In the genomic region with DNA sequence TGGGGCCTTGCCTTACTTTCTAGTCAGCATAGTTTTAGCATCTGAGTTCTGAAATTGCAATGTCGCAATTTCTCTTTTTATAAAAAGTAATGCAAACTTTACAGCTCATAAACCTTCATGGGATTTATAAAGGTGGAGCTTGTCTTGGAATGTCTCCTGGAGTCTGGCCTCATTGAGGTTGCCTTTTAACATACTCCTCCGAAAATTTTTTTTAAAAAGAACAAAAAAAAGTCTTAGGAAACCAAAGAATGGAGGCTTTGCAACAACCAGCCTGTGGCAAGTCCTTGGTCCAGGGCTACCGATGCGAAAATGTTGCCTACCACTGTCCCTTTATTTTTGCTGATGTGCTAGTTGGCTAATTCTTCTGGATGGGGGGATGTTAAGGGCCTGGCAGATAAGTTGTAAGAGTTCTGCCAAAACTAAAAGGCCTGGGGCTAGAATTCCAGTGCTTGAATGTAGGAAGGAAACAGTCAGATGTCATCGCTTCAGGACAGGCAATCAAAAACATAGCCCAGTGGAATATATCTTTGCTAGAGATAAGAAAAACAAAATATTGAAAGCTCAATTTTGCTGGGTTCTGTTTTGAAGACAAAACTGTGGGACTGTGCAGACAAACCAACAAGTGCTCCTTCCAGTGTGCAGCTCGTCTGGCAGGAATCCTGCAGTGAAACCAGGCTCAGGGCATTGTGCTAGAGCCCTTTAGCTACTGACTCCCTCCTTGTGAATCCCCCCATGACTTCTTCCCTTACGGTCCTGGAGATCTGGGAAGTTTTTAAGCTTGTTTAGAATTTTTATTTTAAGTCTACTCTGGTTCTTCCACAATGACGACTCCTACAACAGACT, we compare ENCODE assay signal across 24 cellular contexts.
DNase-seq lines count a peak whose midpoint lies in the region; ATAC-seq and TF ChIP-seq lines count a peak whose summit lies in the region.
"Had no signal": no experiment of that assay in that cellular context is flagged by ENCODE, and none has a peak within 500 bp of the region (broad histone marks: within the 10 kb centered on the region; RNA-seq: fewer than 3 reads in every experiment).

No MANE protein-coding gene starts in this region.

- no peak overlapping the region for H3K4me3 ChIP-seq in left ventricle myocardium inferior
- no peak overlapping the region for H3K4me3 ChIP-seq in cardiac fibroblast (replicated peaks in 1 of 2; ENCODE audit: low read depth in 2 of 2, low read length in 2 of 2)
- no peak overlapping the region for H3K4me3 ChIP-seq in right lobe of liver
- H3K4me3 ChIP-seq in vagina, result no peak overlapping the region
- H3K4me3 ChIP-seq: BLaER1 treated with 17β-estradiol and CSF1 and Interleukin-3, amounts not matched to agents 10 nM and 100 nM; MG63; SJSA1 had no signal

- H3K27me3 ChIP-seq in left ventricle myocardium inferior (ENCODE audit: low read depth) (peaks cover 6% of the 10 kb centered on the region), right lobe of liver (no peaks in the 10 kb centered on the region), vagina (no peaks in the 10 kb centered on the region)
- H3K27me3 ChIP-seq: BLaER1 treated with 17β-estradiol and CSF1 and Interleukin-3, amounts not matched to agents 10 nM and 100 nM; MG63; SJSA1 had no signal

- no peak overlapping the region for H3K27ac ChIP-seq in left ventricle myocardium inferior (replicated peaks)
- no peak overlapping the region for H3K27ac ChIP-seq in right lobe of liver
- peak overlapping the region; percentile 42 for H3K27ac ChIP-seq in vagina
- H3K27ac ChIP-seq: BLaER1 treated with 17β-estradiol and CSF1 and Interleukin-3, amounts not matched to agents 10 nM and 100 nM; SJSA1; VCaP had no signal

- TF ChIP-seq CTCF in left ventricle myocardium inferior (IDR thresholded peaks at IDR 0.05; ENCODE audit: borderline replicate concordance), result no peak
- no peak for TF ChIP-seq CTCF in cardiac fibroblast (IDR thresholded peaks at IDR 0.05; ENCODE audit: low read depth, low read length)
- TF ChIP-seq CTCF in right lobe of liver (IDR thresholded peaks at IDR 0.05), result no peak
- TF ChIP-seq CTCF in vagina (IDR thresholded peaks at IDR 0.05), result no peak

- H3K36me3 ChIP-seq in left ventricle myocardium inferior, result no peaks in the 10 kb centered on the region
- H3K36me3 ChIP-seq in right lobe of liver, result no peaks in the 10 kb centered on the region
- no peaks in the 10 kb centered on the region for H3K36me3 ChIP-seq in vagina
- H3K36me3 ChIP-seq: BLaER1 treated with 17β-estradiol and CSF1 and Interleukin-3, amounts not matched to agents 10 nM and 100 nM; SJSA1 had no signal

- WGBS in right lobe of liver (ENCODE audit: insufficient coverage, low coverage, low lambda C conversion rate, missing lambda C conversion rate), result 68% methylated on average over 8 of the region's 8 CpGs

- H3K27me3 Mint-ChIP-seq in natural killer cell treated with Interleukin-12 subunit alpha and Interleukin-12 subunit beta and Interleukin-15 and Interleukin-18, amount 100 ng/mL, for 72 hours, result no peaks in the 10 kb centered on the region
- H3K27me3 Mint-ChIP-seq: activated naive CD8-positive, alpha-beta T cell treated with anti-CD3 and anti-CD28 coated beads, Interleukin-2, amount 50 U/mL, for 24 hours; IgD-negative memory B cell had no signal

- peak; percentile 68 to 69 for ATAC-seq in left cardiac atrium
- peak in 3 of 4 donors; percentile 19 to 51 (median 26) for ATAC-seq in right lobe of liver
- no peak for ATAC-seq in natural killer cell treated with Interleukin-12 subunit alpha and Interleukin-12 subunit beta and Interleukin-15 and Interleukin-18, amount 100 ng/mL, for 72 hours
- no peak for ATAC-seq in GM18517 (IDR thresholded peaks at IDR 0.05; ENCODE audit: unreplicated experiment)
- ATAC-seq: activated naive CD8-positive, alpha-beta T cell treated with anti-CD3 and anti-CD28 coated beads, Interleukin-2, amount 50 U/mL, for 24 hours; T-helper 17 cell had no signal

- H3K4me1 ChIP-seq in left ventricle myocardium inferior, result peaks cover 8% of the 10 kb centered on the region
- H3K4me1 ChIP-seq in right lobe of liver, result no peaks in the 10 kb centered on the region
- H3K4me1 ChIP-seq in vagina, result peaks cover 17% of the 10 kb centered on the region
- H3K4me1 ChIP-seq: SJSA1 had no signal

- intact Hi-C loops in left cardiac atrium (cut with DNase I) (no loop called here), left ventricle myocardium inferior (cut with micrococcal nuclease) (no loop called here), right lobe of liver (cut with DNase I) (no loop called here), vagina (cut with DNase I) (no loop called here)

- peaks cover 6% of the 10 kb centered on the region for H3K9me3 Mint-ChIP-seq in natural killer cell treated with Interleukin-12 subunit alpha and Interleukin-12 subunit beta and Interleukin-15 and Interleukin-18, amount 100 ng/mL, for 72 hours

- no peak overlapping the region for H3K27ac Mint-ChIP-seq in natural killer cell treated with Interleukin-12 subunit alpha and Interleukin-12 subunit beta and Interleukin-15 and Interleukin-18, amount 100 ng/mL, for 72 hours
- H3K27ac Mint-ChIP-seq: activated naive CD8-positive, alpha-beta T cell treated with anti-CD3 and anti-CD28 coated beads, Interleukin-2, amount 50 U/mL, for 24 hours; IgD-negative memory B cell; progenitor cell of endocrine pancreas; T-helper 17 cell had no signal

- DNase-seq in left cardiac atrium (no peak), left ventricle myocardium inferior (no peak), cardiac fibroblast (ENCODE audit: low read depth in 2 of 2) (peak; percentile 7 to 86), right lobe of liver (no peak), vagina (ENCODE audit: extremely low spot score in 2 of 2) (no peak), SW 1271 (lab: John Stamatoyannopoulos, UW) (no peak)
- DNase-seq in natural killer cell treated with Interleukin-12 subunit alpha and Interleukin-12 subunit beta and Interleukin-15 and Interleukin-18, amount 100 ng/mL, for 72 hours (ENCODE audit: low spot score), result no peak
- DNase-seq: activated CD4-positive, alpha-beta T cell treated with anti-CD3 and anti-CD28 coated beads, Interleukin-2, amount 50 U/mL, for 1 hour; activated effector memory CD4-positive, alpha-beta T cell treated with Interleukin-2 at 50 U/mL for 16 hours; activated naive CD8-positive, alpha-beta T cell treated with anti-CD3 and anti-CD28 coated beads, Interleukin-2, amount 50 U/mL, for 24 hours; dermis blood vessel endothelial cell; kidney; MG63; NCI-H1436; NCI-H69; OCI-M1; stimulated activated CD4-positive, alpha-beta T cell treated with anti-CD3 and anti-CD28 coated beads, Interleukin-4, amount 100 ng/mL, for 1 hour; T-helper 17 cell had no signal

- H3K4me1 Mint-ChIP-seq in natural killer cell treated with Interleukin-12 subunit alpha and Interleukin-12 subunit beta and Interleukin-15 and Interleukin-18, amount 100 ng/mL, for 72 hours (ENCODE audit: low read depth in 2 of 2), result no peaks in the 10 kb centered on the region
- H3K4me1 Mint-ChIP-seq: activated naive CD8-positive, alpha-beta T cell treated with anti-CD3 and anti-CD28 coated beads, Interleukin-2, amount 50 U/mL, for 24 hours; IgD-negative memory B cell; T-helper 17 cell had no signal

- no peak overlapping the region for H3K4me3 Mint-ChIP-seq in natural killer cell treated with Interleukin-12 subunit alpha and Interleukin-12 subunit beta and Interleukin-15 and Interleukin-18, amount 100 ng/mL, for 72 hours
- H3K4me3 Mint-ChIP-seq: activated naive CD8-positive, alpha-beta T cell treated with anti-CD3 and anti-CD28 coated beads, Interleukin-2, amount 50 U/mL, for 24 hours; IgD-negative memory B cell had no signal

- TF ChIP-seq POLR2A in right lobe of liver (IDR thresholded peaks at IDR 0.05) (no peak), vagina (IDR thresholded peaks at IDR 0.05) (no peak)

- H3K9me3 ChIP-seq in left ventricle myocardium inferior (replicated peaks) (no peaks in the 10 kb centered on the region), right lobe of liver (no peaks in the 10 kb centered on the region), vagina (no peaks in the 10 kb centered on the region)
- H3K9me3 ChIP-seq: MG63, SJSA1 had no signal

- no peaks in the 10 kb centered on the region for H3K36me3 Mint-ChIP-seq in natural killer cell treated with Interleukin-12 subunit alpha and Interleukin-12 subunit beta and Interleukin-15 and Interleukin-18, amount 100 ng/mL, for 72 hours
- H3K36me3 Mint-ChIP-seq: IgD-negative memory B cell had no signal

Comparison
In these comparisons a context has a peak if more than half of its experiments do, and no peak if none do; other contexts are left out.
1. ATAC-seq: peak in left cardiac atrium (2 of 2) and right lobe of liver (3 of 4); none in natural killer cell treated with Interleukin-12 subunit alpha and Interleukin-12 subunit beta and Interleukin-15 and Interleukin-18, amount 100 ng/mL, for 72 hours (0 of 2) and GM18517 (single experiment).
2. DNase-seq: peak in cardiac fibroblast (2 of 2); none in left cardiac atrium (single experiment), left ventricle myocardium inferior (single experiment), right lobe of liver (0 of 3), vagina (0 of 2), natural killer cell treated with Interleukin-12 subunit alpha and Interleukin-12 subunit beta and Interleukin-15 and Interleukin-18, amount 100 ng/mL, for 72 hours (single experiment) and SW 1271 (0 of 2).